1 cellular context compared by ENCODE assay signal in the genomic region with DNA sequence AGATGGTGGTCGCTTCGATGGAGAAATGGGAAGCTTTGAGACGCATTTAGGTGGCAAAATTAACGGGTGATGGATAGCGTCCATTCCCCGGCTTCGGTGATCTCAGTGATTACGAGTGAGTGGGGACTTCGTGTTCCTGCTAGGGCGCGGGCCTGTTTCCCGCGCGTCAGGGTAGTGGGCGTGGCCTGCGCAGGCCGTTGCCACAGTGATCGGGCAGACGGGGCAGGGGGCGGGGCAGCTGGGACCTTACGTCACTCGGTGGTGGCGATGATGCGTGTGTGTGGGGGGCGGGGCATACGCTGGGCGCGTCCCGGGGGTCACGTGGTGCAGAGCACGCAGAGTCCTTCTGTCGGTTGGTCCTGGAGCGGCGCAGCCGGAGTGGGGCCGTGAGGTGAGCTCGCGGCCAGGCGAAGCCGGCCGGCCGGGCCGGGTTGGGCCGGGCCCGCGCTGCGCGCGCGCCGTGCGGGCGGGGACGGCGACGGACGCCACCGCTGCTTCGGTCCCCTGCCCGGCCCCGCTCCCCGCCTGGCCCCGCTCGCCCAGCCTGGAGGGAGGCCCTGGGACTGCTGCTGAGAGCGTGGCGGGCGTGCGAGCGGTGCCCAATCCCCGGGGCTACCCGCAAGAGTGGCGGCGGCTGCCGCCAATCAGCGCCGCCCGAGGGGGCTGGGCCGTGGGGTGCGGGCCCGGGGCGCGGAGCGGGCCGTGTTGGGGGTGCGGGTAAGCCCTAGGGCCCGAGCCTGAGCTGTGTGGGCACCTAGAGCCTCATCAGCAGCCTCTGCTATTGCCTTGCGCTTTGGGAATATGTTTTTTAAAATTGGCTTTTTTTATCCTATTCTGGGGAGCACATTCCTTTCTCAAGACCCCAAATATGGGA.
A peak's percentile ranks its signal among the peaks of the same experiment; 100 is the strongest.
TF ChIP-seq lines count a peak whose summit lies in the region.

A gene (plus strand): TSS at position 327 of the 874 bp plus-strand sequence. CDS start 29,508 bp downstream, outside the sequence.

TF ChIP-seq in K562, 482 proteins besides CTCF, POLR2A, EP300 and RAD21 (continued from another document and continues in another):
- TF ChIP-seq, protein P1, sequence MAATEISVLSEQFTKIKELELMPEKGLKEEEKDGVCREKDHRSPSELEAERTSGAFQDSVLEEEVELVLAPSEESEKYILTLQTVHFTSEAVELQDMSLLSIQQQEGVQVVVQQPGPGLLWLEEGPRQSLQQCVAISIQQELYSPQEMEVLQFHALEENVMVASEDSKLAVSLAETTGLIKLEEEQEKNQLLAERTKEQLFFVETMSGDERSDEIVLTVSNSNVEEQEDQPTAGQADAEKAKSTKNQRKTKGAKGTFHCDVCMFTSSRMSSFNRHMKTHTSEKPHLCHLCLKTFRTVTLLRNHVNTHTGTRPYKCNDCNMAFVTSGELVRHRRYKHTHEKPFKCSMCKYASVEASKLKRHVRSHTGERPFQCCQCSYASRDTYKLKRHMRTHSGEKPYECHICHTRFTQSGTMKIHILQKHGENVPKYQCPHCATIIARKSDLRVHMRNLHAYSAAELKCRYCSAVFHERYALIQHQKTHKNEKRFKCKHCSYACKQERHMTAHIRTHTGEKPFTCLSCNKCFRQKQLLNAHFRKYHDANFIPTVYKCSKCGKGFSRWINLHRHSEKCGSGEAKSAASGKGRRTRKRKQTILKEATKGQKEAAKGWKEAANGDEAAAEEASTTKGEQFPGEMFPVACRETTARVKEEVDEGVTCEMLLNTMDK (IDR thresholded peaks at IDR 0.05; ENCODE audit: borderline replicate concordance, insufficient read depth, low read depth, low read length, poor library complexity, severe bottlenecking), result peak; percentile 7
- no peak for TF ChIP-seq ZNF23 (CRISPR knock-in tag; IDR thresholded peaks at IDR 0.05)
- TF ChIP-seq EZH2 (IDR thresholded peaks at IDR 0.05; ENCODE audit: borderline replicate concordance, low read depth, low read length), result no peak
- TF ChIP-seq SIRT6 (IDR thresholded peaks at IDR 0.05; ENCODE audit: low read depth, low read length), result no peak
- TF ChIP-seq, protein P2, sequence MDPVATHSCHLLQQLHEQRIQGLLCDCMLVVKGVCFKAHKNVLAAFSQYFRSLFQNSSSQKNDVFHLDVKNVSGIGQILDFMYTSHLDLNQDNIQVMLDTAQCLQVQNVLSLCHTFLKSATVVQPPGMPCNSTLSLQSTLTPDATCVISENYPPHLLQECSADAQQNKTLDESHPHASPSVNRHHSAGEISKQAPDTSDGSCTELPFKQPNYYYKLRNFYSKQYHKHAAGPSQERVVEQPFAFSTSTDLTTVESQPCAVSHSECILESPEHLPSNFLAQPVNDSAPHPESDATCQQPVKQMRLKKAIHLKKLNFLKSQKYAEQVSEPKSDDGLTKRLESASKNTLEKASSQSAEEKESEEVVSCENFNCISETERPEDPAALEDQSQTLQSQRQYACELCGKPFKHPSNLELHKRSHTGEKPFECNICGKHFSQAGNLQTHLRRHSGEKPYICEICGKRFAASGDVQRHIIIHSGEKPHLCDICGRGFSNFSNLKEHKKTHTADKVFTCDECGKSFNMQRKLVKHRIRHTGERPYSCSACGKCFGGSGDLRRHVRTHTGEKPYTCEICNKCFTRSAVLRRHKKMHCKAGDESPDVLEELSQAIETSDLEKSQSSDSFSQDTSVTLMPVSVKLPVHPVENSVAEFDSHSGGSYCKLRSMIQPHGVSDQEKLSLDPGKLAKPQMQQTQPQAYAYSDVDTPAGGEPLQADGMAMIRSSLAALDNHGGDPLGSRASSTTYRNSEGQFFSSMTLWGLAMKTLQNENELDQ (CRISPR knock-in tag; IDR thresholded peaks at IDR 0.05; ENCODE audit: borderline replicate concordance), result no peak
- peak; percentile 6; the same call in 1 of the 2 replicates for TF ChIP-seq CTBP1 (IDR thresholded peaks at IDR 0.05; ENCODE audit: borderline replicate concordance)
- TF ChIP-seq RFX5 (IDR thresholded peaks at IDR 0.05; ENCODE audit: low read depth, low read length), result no peak
- peak; percentile 76 for TF ChIP-seq CHD2 (IDR thresholded peaks at IDR 0.05; ENCODE audit: low read depth, low read length)
- peak; percentile 63 for TF ChIP-seq JUN (IDR thresholded peaks at IDR 0.05; ENCODE audit: borderline replicate concordance, low read depth, low read length)
- TF ChIP-seq JUN (CRISPR knock-in tag; IDR thresholded peaks at IDR 0.05; ENCODE audit: borderline replicate concordance), result peak; percentile 79; the same call in 1 of the 2 replicates
- no peak for TF ChIP-seq SRSF7 (optimal IDR thresholded peaks at IDR 0.05; ENCODE audit: low read depth, low read length)
- TF ChIP-seq, protein P3, sequence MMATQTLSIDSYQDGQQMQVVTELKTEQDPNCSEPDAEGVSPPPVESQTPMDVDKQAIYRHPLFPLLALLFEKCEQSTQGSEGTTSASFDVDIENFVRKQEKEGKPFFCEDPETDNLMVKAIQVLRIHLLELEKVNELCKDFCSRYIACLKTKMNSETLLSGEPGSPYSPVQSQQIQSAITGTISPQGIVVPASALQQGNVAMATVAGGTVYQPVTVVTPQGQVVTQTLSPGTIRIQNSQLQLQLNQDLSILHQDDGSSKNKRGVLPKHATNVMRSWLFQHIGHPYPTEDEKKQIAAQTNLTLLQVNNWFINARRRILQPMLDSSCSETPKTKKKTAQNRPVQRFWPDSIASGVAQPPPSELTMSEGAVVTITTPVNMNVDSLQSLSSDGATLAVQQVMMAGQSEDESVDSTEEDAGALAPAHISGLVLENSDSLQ (IDR thresholded peaks at IDR 0.05), result peak; percentile 98
- TF ChIP-seq TSC22D4 (tag; IDR thresholded peaks at IDR 0.05), result no peak
- no peak for TF ChIP-seq ZNF431 (CRISPR knock-in tag; IDR thresholded peaks at IDR 0.05)
- TF ChIP-seq ILK (tag; IDR thresholded peaks at IDR 0.05; ENCODE audit: borderline replicate concordance, low read depth), result no peak
- no peak for TF ChIP-seq KDM4B (IDR thresholded peaks at IDR 0.05; ENCODE audit: borderline replicate concordance in 2 of 2, low read depth in 1 of 2)
- no peak for TF ChIP-seq FUS (optimal IDR thresholded peaks at IDR 0.05; ENCODE audit: low read depth, low read length)
- TF ChIP-seq, protein P4, sequence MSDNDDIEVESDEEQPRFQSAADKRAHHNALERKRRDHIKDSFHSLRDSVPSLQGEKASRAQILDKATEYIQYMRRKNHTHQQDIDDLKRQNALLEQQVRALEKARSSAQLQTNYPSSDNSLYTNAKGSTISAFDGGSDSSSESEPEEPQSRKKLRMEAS (CRISPR knock-in tag; IDR thresholded peaks at IDR 0.05), result peak; percentile 94
- no peak for TF ChIP-seq ZSCAN29 (IDR thresholded peaks at IDR 0.05)
- TF ChIP-seq RNF2 (IDR thresholded peaks at IDR 0.05), result peak; percentile 91
- peak; percentile 58 for TF ChIP-seq NEUROD1 (IDR thresholded peaks at IDR 0.05; ENCODE audit: borderline replicate concordance, low read depth, low read length, partially characterized antibody)
- TF ChIP-seq, protein P5, sequence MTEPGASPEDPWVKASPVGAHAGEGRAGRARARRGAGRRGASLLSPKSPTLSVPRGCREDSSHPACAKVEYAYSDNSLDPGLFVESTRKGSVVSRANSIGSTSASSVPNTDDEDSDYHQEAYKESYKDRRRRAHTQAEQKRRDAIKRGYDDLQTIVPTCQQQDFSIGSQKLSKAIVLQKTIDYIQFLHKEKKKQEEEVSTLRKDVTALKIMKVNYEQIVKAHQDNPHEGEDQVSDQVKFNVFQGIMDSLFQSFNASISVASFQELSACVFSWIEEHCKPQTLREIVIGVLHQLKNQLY (CRISPR knock-in tag; conservative IDR thresholded peaks at IDR 0.05), result peak in 1 of 2 experiments; percentile 83; a peak in 1 of 4 replicates
- peak; percentile 92 for TF ChIP-seq HMGN3 (IDR thresholded peaks at IDR 0.05; ENCODE audit: borderline replicate concordance, extremely low read depth, insufficient read length, low read depth, low read length)
- peak; percentile 47; the same call in 1 of the 2 replicates for TF ChIP-seq SMARCA4 (IDR thresholded peaks at IDR 0.05)
- TF ChIP-seq, protein P6, sequence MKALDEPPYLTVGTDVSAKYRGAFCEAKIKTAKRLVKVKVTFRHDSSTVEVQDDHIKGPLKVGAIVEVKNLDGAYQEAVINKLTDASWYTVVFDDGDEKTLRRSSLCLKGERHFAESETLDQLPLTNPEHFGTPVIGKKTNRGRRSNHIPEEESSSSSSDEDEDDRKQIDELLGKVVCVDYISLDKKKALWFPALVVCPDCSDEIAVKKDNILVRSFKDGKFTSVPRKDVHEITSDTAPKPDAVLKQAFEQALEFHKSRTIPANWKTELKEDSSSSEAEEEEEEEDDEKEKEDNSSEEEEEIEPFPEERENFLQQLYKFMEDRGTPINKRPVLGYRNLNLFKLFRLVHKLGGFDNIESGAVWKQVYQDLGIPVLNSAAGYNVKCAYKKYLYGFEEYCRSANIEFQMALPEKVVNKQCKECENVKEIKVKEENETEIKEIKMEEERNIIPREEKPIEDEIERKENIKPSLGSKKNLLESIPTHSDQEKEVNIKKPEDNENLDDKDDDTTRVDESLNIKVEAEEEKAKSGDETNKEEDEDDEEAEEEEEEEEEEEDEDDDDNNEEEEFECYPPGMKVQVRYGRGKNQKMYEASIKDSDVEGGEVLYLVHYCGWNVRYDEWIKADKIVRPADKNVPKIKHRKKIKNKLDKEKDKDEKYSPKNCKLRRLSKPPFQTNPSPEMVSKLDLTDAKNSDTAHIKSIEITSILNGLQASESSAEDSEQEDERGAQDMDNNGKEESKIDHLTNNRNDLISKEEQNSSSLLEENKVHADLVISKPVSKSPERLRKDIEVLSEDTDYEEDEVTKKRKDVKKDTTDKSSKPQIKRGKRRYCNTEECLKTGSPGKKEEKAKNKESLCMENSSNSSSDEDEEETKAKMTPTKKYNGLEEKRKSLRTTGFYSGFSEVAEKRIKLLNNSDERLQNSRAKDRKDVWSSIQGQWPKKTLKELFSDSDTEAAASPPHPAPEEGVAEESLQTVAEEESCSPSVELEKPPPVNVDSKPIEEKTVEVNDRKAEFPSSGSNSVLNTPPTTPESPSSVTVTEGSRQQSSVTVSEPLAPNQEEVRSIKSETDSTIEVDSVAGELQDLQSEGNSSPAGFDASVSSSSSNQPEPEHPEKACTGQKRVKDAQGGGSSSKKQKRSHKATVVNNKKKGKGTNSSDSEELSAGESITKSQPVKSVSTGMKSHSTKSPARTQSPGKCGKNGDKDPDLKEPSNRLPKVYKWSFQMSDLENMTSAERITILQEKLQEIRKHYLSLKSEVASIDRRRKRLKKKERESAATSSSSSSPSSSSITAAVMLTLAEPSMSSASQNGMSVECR (CRISPR knock-in tag; IDR thresholded peaks at IDR 0.05), result 0 out of 2 replicates have a peak, but pooled peaks have one; percentile 29
- TF ChIP-seq ZNF551 (CRISPR knock-in tag; IDR thresholded peaks at IDR 0.05), result no peak
- TF ChIP-seq HNRNPK (IDR thresholded peaks at IDR 0.05; ENCODE audit: low read depth, low read length, poor library complexity, severe bottlenecking), result no peak
- TF ChIP-seq ZNF263 (CRISPR knock-in tag; IDR thresholded peaks at IDR 0.05; ENCODE audit: borderline replicate concordance), result no peak; the same call in 1 of the 2 replicates
- TF ChIP-seq, protein P7, sequence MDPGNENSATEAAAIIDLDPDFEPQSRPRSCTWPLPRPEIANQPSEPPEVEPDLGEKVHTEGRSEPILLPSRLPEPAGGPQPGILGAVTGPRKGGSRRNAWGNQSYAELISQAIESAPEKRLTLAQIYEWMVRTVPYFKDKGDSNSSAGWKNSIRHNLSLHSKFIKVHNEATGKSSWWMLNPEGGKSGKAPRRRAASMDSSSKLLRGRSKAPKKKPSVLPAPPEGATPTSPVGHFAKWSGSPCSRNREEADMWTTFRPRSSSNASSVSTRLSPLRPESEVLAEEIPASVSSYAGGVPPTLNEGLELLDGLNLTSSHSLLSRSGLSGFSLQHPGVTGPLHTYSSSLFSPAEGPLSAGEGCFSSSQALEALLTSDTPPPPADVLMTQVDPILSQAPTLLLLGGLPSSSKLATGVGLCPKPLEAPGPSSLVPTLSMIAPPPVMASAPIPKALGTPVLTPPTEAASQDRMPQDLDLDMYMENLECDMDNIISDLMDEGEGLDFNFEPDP (CRISPR knock-in tag; IDR thresholded peaks at IDR 0.05), result no peak
- no peak for TF ChIP-seq BRD9 (IDR thresholded peaks at IDR 0.05; ENCODE audit: low read depth, partially characterized antibody)
- TF ChIP-seq, protein P8, sequence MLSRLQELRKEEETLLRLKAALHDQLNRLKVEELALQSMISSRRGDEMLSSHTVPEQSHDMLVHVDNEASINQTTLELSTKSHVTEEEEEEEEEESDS (CRISPR knock-in tag; IDR thresholded peaks at IDR 0.05), result no peak
- TF ChIP-seq NFXL1 (CRISPR knock-in tag; IDR thresholded peaks at IDR 0.05), result no peak
- TF ChIP-seq, protein P9, sequence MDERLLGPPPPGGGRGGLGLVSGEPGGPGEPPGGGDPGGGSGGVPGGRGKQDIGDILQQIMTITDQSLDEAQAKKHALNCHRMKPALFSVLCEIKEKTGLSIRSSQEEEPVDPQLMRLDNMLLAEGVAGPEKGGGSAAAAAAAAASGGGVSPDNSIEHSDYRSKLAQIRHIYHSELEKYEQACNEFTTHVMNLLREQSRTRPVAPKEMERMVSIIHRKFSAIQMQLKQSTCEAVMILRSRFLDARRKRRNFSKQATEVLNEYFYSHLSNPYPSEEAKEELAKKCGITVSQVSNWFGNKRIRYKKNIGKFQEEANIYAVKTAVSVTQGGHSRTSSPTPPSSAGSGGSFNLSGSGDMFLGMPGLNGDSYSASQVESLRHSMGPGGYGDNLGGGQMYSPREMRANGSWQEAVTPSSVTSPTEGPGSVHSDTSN (CRISPR knock-in tag; IDR thresholded peaks at IDR 0.05; ENCODE audit: low read depth), result peak; percentile 89
- TF ChIP-seq, protein P9 (tag; conservative IDR thresholded peaks at IDR 0.05; ENCODE audit: low read depth), result no peak
- no peak for TF ChIP-seq SMAD1 (IDR thresholded peaks at IDR 0.05; ENCODE audit: low read depth, low read length, partially characterized antibody)
- TF ChIP-seq, protein P10, sequence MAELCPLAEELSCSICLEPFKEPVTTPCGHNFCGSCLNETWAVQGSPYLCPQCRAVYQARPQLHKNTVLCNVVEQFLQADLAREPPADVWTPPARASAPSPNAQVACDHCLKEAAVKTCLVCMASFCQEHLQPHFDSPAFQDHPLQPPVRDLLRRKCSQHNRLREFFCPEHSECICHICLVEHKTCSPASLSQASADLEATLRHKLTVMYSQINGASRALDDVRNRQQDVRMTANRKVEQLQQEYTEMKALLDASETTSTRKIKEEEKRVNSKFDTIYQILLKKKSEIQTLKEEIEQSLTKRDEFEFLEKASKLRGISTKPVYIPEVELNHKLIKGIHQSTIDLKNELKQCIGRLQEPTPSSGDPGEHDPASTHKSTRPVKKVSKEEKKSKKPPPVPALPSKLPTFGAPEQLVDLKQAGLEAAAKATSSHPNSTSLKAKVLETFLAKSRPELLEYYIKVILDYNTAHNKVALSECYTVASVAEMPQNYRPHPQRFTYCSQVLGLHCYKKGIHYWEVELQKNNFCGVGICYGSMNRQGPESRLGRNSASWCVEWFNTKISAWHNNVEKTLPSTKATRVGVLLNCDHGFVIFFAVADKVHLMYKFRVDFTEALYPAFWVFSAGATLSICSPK (IDR thresholded peaks at IDR 0.05; ENCODE audit: borderline replicate concordance), result no peak
- TF ChIP-seq CREM (IDR thresholded peaks at IDR 0.05; ENCODE audit: low read depth), result peak; percentile 95
- no peak for TF ChIP-seq KAT7 (CRISPR knock-in tag; IDR thresholded peaks at IDR 0.05; ENCODE audit: borderline replicate concordance)
- no peak for TF ChIP-seq KLF6 (CRISPR knock-in tag; IDR thresholded peaks at IDR 0.05; ENCODE audit: borderline replicate concordance)
